ENCODE assay signal across 18 cellular contexts in genomic region chr17:12537436-12537835, GRCh38.
DNase-seq lines count a peak whose midpoint lies in the region; ATAC-seq and TF ChIP-seq lines count a peak whose summit lies in the region.
"Had no signal": no experiment of that assay in that cellular context is flagged by ENCODE, and none has a peak within 500 bp of the region (broad histone marks: within the 10 kb centered on the region; RNA-seq: fewer than 3 reads in every experiment).

No MANE protein-coding gene starts in this region.

- no peaks in the 10 kb centered on the region for H3K79me1 ChIP-seq in IMR-90 (ENCODE audit: low read depth in 1 of 2, low read length in 2 of 2)

- WGBS in IMR-90 (ENCODE audit: extremely low coverage in 2 of 2, insufficient read length in 1 of 2), 2 experiments, result 100% methylated on average over 2 of the region's 3 CpGs; no CpG with 5 or more reads in 1 of the 2 experiments

- TF ChIP-seq RAD21 in IMR-90 (IDR thresholded peaks at IDR 0.05; ENCODE audit: low read length), result no peak

- H3K36me3 ChIP-seq in IMR-90 (ENCODE audit: control insufficient read depth, insufficient read depth, low read length), result no peaks in the 10 kb centered on the region
- H3K36me3 ChIP-seq: BLaER1 treated with 17β-estradiol and CSF1 and Interleukin-3, amounts not matched to agents 10 nM and 100 nM had no signal

- no peak overlapping the region for H2AK9ac ChIP-seq in IMR-90 (replicated peaks; ENCODE audit: low read depth, low read length, poor library complexity)

- no peaks in the 10 kb centered on the region; the same call in 1 of the 2 replicates for H3K4me1 ChIP-seq in IMR-90 (ENCODE audit: control insufficient read depth, insufficient read depth, low read length)
- H3K4me1 ChIP-seq: BLaER1 treated with 17β-estradiol and CSF1 and Interleukin-3, amounts not matched to agents 10 nM and 100 nM had no signal

- 0 out of 2 replicates have a peak overlapping the region, but pooled peaks have one; percentile 43 for H2AK5ac ChIP-seq in IMR-90 (ENCODE audit: low read depth, low read length)

- no peak for TF ChIP-seq CTCF in IMR-90 (conservative IDR thresholded peaks at IDR 0.05; ENCODE audit: low read depth, low read length)
- no peak for TF ChIP-seq CTCF in epithelial cell of esophagus (IDR thresholded peaks at IDR 0.05; ENCODE audit: insufficient read depth, low read depth, low read length, missing control alignments)

- H2BK20ac ChIP-seq in IMR-90 (ENCODE audit: low read depth, low read length), result peak overlapping the region; percentile 33; the same call in 1 of the 2 replicates

- no peaks in the 10 kb centered on the region for H4K20me1 ChIP-seq in IMR-90 (ENCODE audit: insufficient read depth, low read length)
- H4K20me1 ChIP-seq: BLaER1 treated with 17β-estradiol and CSF1 and Interleukin-3, amounts not matched to agents 10 nM and 100 nM had no signal

- H3K23ac ChIP-seq in IMR-90 (ENCODE audit: low read depth, low read length), result no peak overlapping the region

- H3K9me1 ChIP-seq in IMR-90 (ENCODE audit: insufficient read depth, low read length), result peaks cover 5% of the 10 kb centered on the region; the same call in 1 of the 2 replicates

- H2BK15ac ChIP-seq in IMR-90 (ENCODE audit: low read depth, low read length), result peak overlapping the region; percentile 53; the same call in 2 of the 3 replicates

- H3K9ac ChIP-seq in IMR-90 (ENCODE audit: low read depth, low read length), result no peak overlapping the region
- H3K9ac ChIP-seq: BLaER1 treated with 17β-estradiol and CSF1 and Interleukin-3, amounts not matched to agents 10 nM and 100 nM had no signal

- no peak overlapping the region for H3K4me3 ChIP-seq in IMR-90 (ENCODE audit: insufficient read depth, low read depth, low read length)
- H3K4me3 ChIP-seq in epithelial cell of esophagus (ENCODE audit: low read length), result no peak overlapping the region
- H3K4me3 ChIP-seq: BLaER1 treated with 17β-estradiol and CSF1 and Interleukin-3, amounts not matched to agents 10 nM and 100 nM; K562 had no signal

- POLR2A ChIA-PET in IMR-90 (lab: Charles Lee; ENCODE audit: unreplicated experiment), result no interaction called here

- ATAC-seq in IMR-90 (ENCODE audit: low read depth) (no peak), HG03442 (IDR thresholded peaks at IDR 0.05; ENCODE audit: unreplicated experiment) (no peak), GM18867 (IDR thresholded peaks at IDR 0.05; ENCODE audit: unreplicated experiment) (no peak)
- ATAC-seq: HCT116, K562 had no signal

- intact Hi-C loops in IMR-90 (cut with micrococcal nuclease), result no loop called here

- no peak overlapping the region; the same call in 1 of the 2 replicates for H3K18ac ChIP-seq in IMR-90 (ENCODE audit: low read depth, low read length)

- H3K27ac ChIP-seq in IMR-90 (ENCODE audit: insufficient read depth, low read length), result no peak overlapping the region
- H3K27ac ChIP-seq: BLaER1 treated with 17β-estradiol and CSF1 and Interleukin-3, amounts not matched to agents 10 nM and 100 nM had no signal

- H3K4me2 ChIP-seq in IMR-90 (ENCODE audit: low read depth, low read length), result no peak overlapping the region
- H3K4me2 ChIP-seq: BLaER1 treated with 17β-estradiol and CSF1 and Interleukin-3, amounts not matched to agents 10 nM and 100 nM had no signal

- no peak overlapping the region for H4K8ac ChIP-seq in IMR-90 (ENCODE audit: low read depth in 2 of 2, low read length in 2 of 2)

- in situ Hi-C loops in IMR-90 (cut with MboI; ENCODE audit: low sequenced_read_pairs), result no loop called here

- BruUV-seq in IMR-90 (replicated peaks; lab: Mats Ljungman, UMichigan), result no TSS peak

- CTCF ChIA-PET in IMR-90 (lab: Yijun Ruan, JAX), result interaction anchor here (1.2 to 1.3 kb wide), 2 partner anchors 8 to 205 kb away, joined by 4 to 5 read pairs; no protein-coding TSS in a partner anchor

- no peak overlapping the region for H3K56ac ChIP-seq in IMR-90 (ENCODE audit: extremely low read depth, insufficient read depth, low read length)

- no peak overlapping the region for H2AFZ ChIP-seq in IMR-90 (replicated peaks; ENCODE audit: low read length, poor library complexity)

- dilution Hi-C loops in IMR-90 (cut with HindIII; ENCODE audit: low sequenced_read_pairs, unreplicated experiment), result no loop called here

- peak overlapping the region; percentile 47 for H2BK120ac ChIP-seq in IMR-90 (ENCODE audit: low read depth, low read length)

- H4K5ac ChIP-seq in IMR-90 (ENCODE audit: low read depth, low read length), result peak overlapping the region; percentile 68; the same call in 1 of the 2 replicates

- H3K4ac ChIP-seq in IMR-90 (ENCODE audit: low read depth, low read length), result peak overlapping the region; percentile 20; the same call in 1 of the 2 replicates

- H4K91ac ChIP-seq in IMR-90 (ENCODE audit: insufficient read depth, low read depth, low read length), result no peak overlapping the region; the same call in 1 of the 2 replicates

- H3K9me3 ChIP-seq in IMR-90 (ENCODE audit: control insufficient read depth, insufficient read depth, low read length), result no peaks in the 10 kb centered on the region
- H3K9me3 ChIP-seq: BLaER1 treated with 17β-estradiol and CSF1 and Interleukin-3, amounts not matched to agents 10 nM and 100 nM had no signal

- DNase-seq in EH (ENCODE audit: low read depth) (peak; percentile 39), IMR-90 (peak; percentile 7), epithelial cell of esophagus (ENCODE audit: low read depth) (peak; percentile 6), kidney tubule cell (ENCODE audit: low spot score) (peak; percentile 54), 8988T (no peak)
- DNase-seq: CD8-positive, alpha-beta memory T cell; COR-L47; DMS 273 treated with DMSO at 0.1 percent for 48 hours; DMS53; DND-41; GDM1; GOT3; H7 had no signal

- TF ChIP-seq POLR2A in IMR-90 (IDR thresholded peaks at IDR 0.05; ENCODE audit: low read depth, low read length), result no peak

- H3K27me3 ChIP-seq in IMR-90 (ENCODE audit: control insufficient read depth, insufficient read depth, low read length), result no peaks in the 10 kb centered on the region
- H3K27me3 ChIP-seq: BLaER1 treated with 17β-estradiol and CSF1 and Interleukin-3, amounts not matched to agents 10 nM and 100 nM had no signal

- peak overlapping the region; percentile 1 for H2BK5ac ChIP-seq in IMR-90 (ENCODE audit: low read depth, low read length, poor library complexity, severe bottlenecking)

- no peak overlapping the region for H3K14ac ChIP-seq in IMR-90 (replicated peaks; ENCODE audit: low read depth, low read length)

TF ChIP-seq in IMR-90, 13 proteins besides CTCF, POLR2A, EP300 and RAD21:
- no peak for TF ChIP-seq FOS (IDR thresholded peaks at IDR 0.05; ENCODE audit: low read depth, low read length)
- no peak for TF ChIP-seq MXI1 (IDR thresholded peaks at IDR 0.05; ENCODE audit: borderline replicate concordance, low read depth, low read length)
- no peak for TF ChIP-seq CHD1 (IDR thresholded peaks at IDR 0.05; ENCODE audit: low read depth, low read length)
